ENCODE assay signal across 36 cellular contexts in the genomic region with DNA sequence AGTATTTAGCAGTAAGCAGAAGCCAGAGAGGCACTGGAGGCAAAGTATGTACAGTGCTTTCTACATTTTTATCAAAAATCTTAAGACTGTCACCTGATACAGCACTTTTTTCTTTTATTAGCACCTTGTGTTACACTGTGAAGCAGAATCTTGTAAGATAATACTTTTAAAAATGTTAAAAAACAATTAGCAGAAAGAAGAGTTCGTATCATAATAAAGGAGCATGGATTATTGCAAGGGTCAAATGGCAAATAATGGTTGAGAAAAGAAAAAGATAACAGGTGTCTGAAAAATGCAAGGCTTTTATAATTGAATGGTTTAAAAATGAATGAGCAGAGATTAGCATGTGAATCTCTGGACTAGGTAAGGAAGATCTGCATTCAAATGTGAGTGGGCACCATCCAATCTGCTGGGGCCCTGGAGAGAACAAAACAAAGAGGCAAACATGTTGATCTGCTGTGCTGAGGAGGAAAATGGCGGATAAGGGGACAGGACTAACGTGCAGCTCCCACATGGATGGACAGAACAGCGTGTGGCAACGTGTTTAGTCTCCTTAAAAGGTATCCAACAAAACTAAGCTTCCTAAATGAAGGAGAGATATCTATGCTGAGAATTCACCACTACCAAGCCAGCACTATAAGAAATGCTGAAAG. TPM values are rescaled to one million over a fixed set of nuclear protein-coding genes. Genes with fewer than 3 reads are reported as not detected.
DNase-seq lines count a peak whose midpoint lies in the region; ATAC-seq and TF ChIP-seq lines count a peak whose summit lies in the region.
"Had no signal": no experiment of that assay in that cellular context is flagged by ENCODE, and none has a peak within 500 bp of the region (broad histone marks: within the 10 kb centered on the region; RNA-seq: fewer than 3 reads in every experiment).

No MANE protein-coding gene starts in this region.

- peak overlapping the region; percentile 96 for H2BK120ac ChIP-seq in mesendoderm (ENCODE audit: low read depth, low read length)

- no peak overlapping the region for H4K8ac ChIP-seq in mesendoderm (ENCODE audit: low read depth, low read length)

- peak overlapping the region; percentile 6 for H2AK5ac ChIP-seq in mesendoderm (ENCODE audit: low read length)

- H3K4me1 ChIP-seq in GM23338 (ENCODE audit: insufficient read depth) (peaks cover 15% of the 10 kb centered on the region), mesendoderm (ENCODE audit: control insufficient read depth, low read depth, low read length) (peaks cover 2% of the 10 kb centered on the region)
- H3K4me1 ChIP-seq: ascending aorta, gastroesophageal sphincter, psoas muscle, sigmoid colon, thyroid gland had no signal

- no peak overlapping the region for H2AFZ ChIP-seq in GM23338
- H2AFZ ChIP-seq: GM23248, hepatocyte had no signal

- H3K79me1 ChIP-seq in mesendoderm (ENCODE audit: low read length), result no peaks in the 10 kb centered on the region

- peak overlapping the region; percentile 27 for H3K4me3 Mint-ChIP-seq in GM23338
- H3K4me3 Mint-ChIP-seq in endothelial cell (ENCODE audit: unreplicated experiment), result peak overlapping the region; percentile 68
- H3K4me3 Mint-ChIP-seq: activated naive CD8-positive, alpha-beta T cell treated with anti-CD3 and anti-CD28 coated beads, Interleukin-2, amount 10 ng/mL, durations not matched to agents 7 days and 5 days; naive B cell had no signal

- H3K9ac ChIP-seq in mesendoderm (ENCODE audit: low read length), result no peak overlapping the region
- H3K9ac ChIP-seq: BLaER1 treated with 17β-estradiol and CSF1 and Interleukin-3, amounts not matched to agents 10 nM and 100 nM; GM23248 had no signal

- H3K9me2 ChIP-seq in GM23338 (ENCODE audit: insufficient read depth), result no peaks in the 10 kb centered on the region

- no CpG with 5 or more reads among the region's 5 CpGs for WGBS in mesendoderm (ENCODE audit: extremely low coverage, insufficient coverage, low lambda C conversion rate)

- H3K79me2 ChIP-seq in GM23338 (replicated peaks; ENCODE audit: insufficient read depth) (peaks cover 65% of the 10 kb centered on the region), mesendoderm (ENCODE audit: control insufficient read depth, insufficient read depth, low read length) (peaks cover 15% of the 10 kb centered on the region)

- H3K27me3 ChIP-seq in GM23338 (ENCODE audit: insufficient read depth) (no peaks in the 10 kb centered on the region), mesendoderm (ENCODE audit: insufficient read depth, low read length, poor library complexity) (no peaks in the 10 kb centered on the region)
- H3K27me3 ChIP-seq: ascending aorta; BLaER1 treated with 17β-estradiol and CSF1 and Interleukin-3, amounts not matched to agents 10 nM and 100 nM; gastroesophageal sphincter; hepatocyte; sigmoid colon; thyroid gland had no signal

- peak overlapping the region; percentile 93 for H3K4ac ChIP-seq in mesendoderm (ENCODE audit: low read depth, low read length)

- H3K4me1 Mint-ChIP-seq in GM23338 (peaks cover 38% of the 10 kb centered on the region), endothelial cell (ENCODE audit: unreplicated experiment) (no peaks in the 10 kb centered on the region)

- POLR2A ChIA-PET in HEK293T (lab: Yijun Ruan, JAX), result no interaction called here

- H3K56ac ChIP-seq in mesendoderm (ENCODE audit: low read length), result peak overlapping the region; percentile 66

- peak overlapping the region; percentile 98 for H3K27ac Mint-ChIP-seq in GM23338
- H3K27ac Mint-ChIP-seq in endothelial cell (ENCODE audit: unreplicated experiment), result no peak overlapping the region
- H3K27ac Mint-ChIP-seq: activated naive CD8-positive, alpha-beta T cell treated with anti-CD3 and anti-CD28 coated beads, Interleukin-2, amount 10 ng/mL, durations not matched to agents 7 days and 5 days had no signal

- H3F3A ChIP-seq in GM23338 (replicated peaks; ENCODE audit: low read depth), result peaks cover 15% of the 10 kb centered on the region

- peak overlapping the region; percentile 70 for H3K23ac ChIP-seq in mesendoderm (ENCODE audit: low read length)

- ATAC-seq in GM23338 (peak; percentile 96), HG02571 (IDR thresholded peaks at IDR 0.05; ENCODE audit: unreplicated experiment) (no peak), HG03280 (IDR thresholded peaks at IDR 0.05; ENCODE audit: unreplicated experiment) (no peak)
- ATAC-seq: gastroesophageal sphincter, psoas muscle had no signal

- H3K27me3 Mint-ChIP-seq in GM23338 (ENCODE audit: insufficient read depth, low read depth, poor library complexity), result peaks cover 34% of the 10 kb centered on the region
- no peaks in the 10 kb centered on the region for H3K27me3 Mint-ChIP-seq in endothelial cell (ENCODE audit: unreplicated experiment)
- H3K27me3 Mint-ChIP-seq: activated naive CD8-positive, alpha-beta T cell treated with anti-CD3 and anti-CD28 coated beads, Interleukin-2, amount 10 ng/mL, durations not matched to agents 7 days and 5 days; naive B cell had no signal

- H3K36me3 Mint-ChIP-seq in GM23338 (ENCODE audit: low read depth) (peaks cover 100% of the 10 kb centered on the region), endothelial cell (ENCODE audit: low read depth, unreplicated experiment) (peaks cover 78% of the 10 kb centered on the region)

- H3K36me3 ChIP-seq in GM23338 (ENCODE audit: insufficient read depth) (peaks cover 75% of the 10 kb centered on the region), mesendoderm (ENCODE audit: control insufficient read depth, insufficient read depth, low read length) (peaks cover 9% of the 10 kb centered on the region)

- peak overlapping the region; percentile 17 for H2BK5ac ChIP-seq in mesendoderm (ENCODE audit: low read length)

- H3K9me3 Mint-ChIP-seq in GM23338 (peaks cover 83% of the 10 kb centered on the region), endothelial cell (ENCODE audit: unreplicated experiment) (no peaks in the 10 kb centered on the region)

- no peak for TF ChIP-seq CTCF in GM23338 (conservative IDR thresholded peaks at IDR 0.05; ENCODE audit: low read depth in 2 of 2)
- no peak for TF ChIP-seq CTCF in endothelial cell (IDR thresholded peaks at IDR 0.05; ENCODE audit: unreplicated experiment)

- no peak overlapping the region for H2BK15ac ChIP-seq in mesendoderm (replicated peaks; ENCODE audit: low read depth)

- DNase-seq in GM23338 (ENCODE audit: low spot score) (peak; percentile 86), HEK293T (ENCODE audit: extremely low spot score) (no peak), endothelial cell (ENCODE audit: low spot score) (no peak), mesendoderm (peak; percentile 63), NOMO-1 treated with DMSO at 0.1 percent for 48 hours (lab: John Stamatoyannopoulos, UW; ENCODE audit: unreplicated experiment) (no peak)
- DNase-seq: activated CD4-positive, alpha-beta T cell treated with anti-CD3 and anti-CD28 coated beads for 48 hours; activated CD8-positive, alpha-beta memory T cell treated with anti-CD3 and anti-CD28 coated beads for 24 hours; activated naive CD8-positive, alpha-beta T cell treated with anti-CD3 and anti-CD28 coated beads, Interleukin-2, amount 10 ng/mL, durations not matched to agents 7 days and 5 days; activated T-cell treated with anti-CD3 and anti-CD28 coated beads for 4 hours; DMS79 treated with DMSO at 0.1 percent for 48 hours; GM23248; IMR-90; kidney; midbrain; naive B cell; NCI-H1048; NCI-H1694; NCI-H446 treated with DMSO at 0.1 percent for 48 hours; NCI-H774; occipital lobe; psoas muscle; sigmoid colon; stimulated activated CD4-positive, alpha-beta T cell treated with anti-CD3 and anti-CD28 coated beads, Interleukin-12 subunit alpha, Interleukin-12 subunit beta, amount 100 ng/mL, for 4 hours; stimulated activated CD4-positive, alpha-beta T cell treated with anti-CD3 and anti-CD28 coated beads, Interleukin-2, amount 100 ng/mL, for 48 hours; SW 1271; T1000; thyroid gland; WERI-Rb-1 had no signal

- CTCF ChIA-PET in HEK293T (lab: Yijun Ruan, JAX), result no interaction called here

- H3K27ac ChIP-seq in GM23338 (ENCODE audit: low read depth), result peak overlapping the region; percentile 97
- H3K27ac ChIP-seq in mesendoderm (ENCODE audit: low read depth, low read length), result peak overlapping the region; percentile 73
- H3K27ac ChIP-seq: ascending aorta; BLaER1 treated with 17β-estradiol and CSF1 and Interleukin-3, amounts not matched to agents 10 nM and 100 nM; gastroesophageal sphincter; GM23248; hepatocyte; HL-60; psoas muscle; sigmoid colon; thyroid gland; WERI-Rb-1 had no signal

- H3K4me2 ChIP-seq in GM23338 (peak overlapping the region; percentile 45), mesendoderm (ENCODE audit: low read length) (no peak overlapping the region)
- H3K4me2 ChIP-seq: BLaER1 treated with 17β-estradiol and CSF1 and Interleukin-3, amounts not matched to agents 10 nM and 100 nM; hepatocyte had no signal

- no peaks in the 10 kb centered on the region for H4K20me1 ChIP-seq in GM23338 (replicated peaks; ENCODE audit: insufficient read depth)

- H3K4me3 ChIP-seq in GM23338 (peak overlapping the region; percentile 9), mesendoderm (ENCODE audit: low read length) (no peak overlapping the region)
- H3K4me3 ChIP-seq: ascending aorta, gastroesophageal sphincter, GM23248, hepatocyte, psoas muscle, sigmoid colon, thyroid gland had no signal

- H3K18ac ChIP-seq in mesendoderm (ENCODE audit: low read length), result peak overlapping the region; percentile 78

- H4K5ac ChIP-seq in mesendoderm (ENCODE audit: low read length), result no peak overlapping the region

RNA-seq across cellular contexts. Expression of a gene that starts 9.5 kb away (rescaled TPM):
- 78.4 and 83.6 TPM in 2 replicates for total RNA-seq in GM23338 (2014; rRNA removed; shearing (Covaris generic))
- 176 and 191 TPM in 2 replicates for polyA plus RNA-seq in GM23338 (2016; fragmentation: Nextera tagmentation; extraction: Ambion mirVana)
- total RNA-seq in endothelial cell (ENCODE audit: unreplicated experiment), result 18.5 TPM
- polyA plus RNA-seq in mesendoderm (2013, experiment 1 of 2), result 23.4 TPM
- polyA plus RNA-seq in mesendoderm (2013, experiment 2 of 2), result 21.8 TPM

RNA-seq across cellular contexts. Expression of a gene that starts 17.3 kb away (rescaled TPM):
- total RNA-seq in GM23338 (2014; rRNA removed; shearing (Covaris generic)), result not detected in 2 replicates
- polyA plus RNA-seq in GM23338 (2016; fragmentation: Nextera tagmentation; extraction: Ambion mirVana), result not detected in 2 replicates
- total RNA-seq in endothelial cell (ENCODE audit: unreplicated experiment), result not detected
- not detected for polyA plus RNA-seq in mesendoderm (2013, experiment 1 of 2)
- polyA plus RNA-seq in mesendoderm (2013, experiment 2 of 2), result 0.04 TPM
- total RNA-seq: activated naive CD8-positive, alpha-beta T cell treated with anti-CD3 and anti-CD28 coated beads, Interleukin-2, amount 10 ng/mL, durations not matched to agents 7 days and 5 days; ascending aorta; gastroesophageal sphincter; GM23248; hepatocyte; IMR-90; kidney; liver; occipital lobe; psoas muscle; sigmoid colon; thyroid gland had no signal
- polyA plus RNA-seq: GM23248, hepatocyte, IMR-90, liver, psoas muscle, sigmoid colon had no signal

RNA-seq across cellular contexts. Expression of a gene that starts 25.6 kb away (rescaled TPM):
- 133 and 135 TPM in 2 replicates for total RNA-seq in GM23338 (2014; rRNA removed; shearing (Covaris generic))
- 173 and 185 TPM in 2 replicates for polyA plus RNA-seq in GM23338 (2016; fragmentation: Nextera tagmentation; extraction: Ambion mirVana)
- total RNA-seq in endothelial cell (ENCODE audit: unreplicated experiment), result 41.2 TPM
- 101 TPM for polyA plus RNA-seq in mesendoderm (2013, experiment 1 of 2)
- 105 TPM for polyA plus RNA-seq in mesendoderm (2013, experiment 2 of 2)

RNA-seq across cellular contexts. Expression of a gene that starts 25.6 kb away (rescaled TPM):
- total RNA-seq in GM23338 (2014; rRNA removed; shearing (Covaris generic)), result 47.4 and 52.8 TPM in 2 replicates
- 44.3 and 58.2 TPM in 2 replicates for polyA plus RNA-seq in GM23338 (2016; fragmentation: Nextera tagmentation; extraction: Ambion mirVana)
- 16.6 TPM for total RNA-seq in endothelial cell (ENCODE audit: unreplicated experiment)
- 14.8 TPM for polyA plus RNA-seq in mesendoderm (2013, experiment 1 of 2)
- polyA plus RNA-seq in mesendoderm (2013, experiment 2 of 2), result 14.3 TPM

RNA-seq across cellular contexts. Expression of a gene that starts 49.0 kb away (rescaled TPM):
- 35.5 and 37.6 TPM in 2 replicates for total RNA-seq in GM23338 (2014; rRNA removed; shearing (Covaris generic))
- polyA plus RNA-seq in GM23338 (2016; fragmentation: Nextera tagmentation; extraction: Ambion mirVana), result 23.9 and 33.8 TPM in 2 replicates
- 32.9 TPM for total RNA-seq in endothelial cell (ENCODE audit: unreplicated experiment)
- polyA plus RNA-seq in mesendoderm (2013, experiment 1 of 2), result 28.3 TPM
- 27.0 TPM for polyA plus RNA-seq in mesendoderm (2013, experiment 2 of 2)

Comparison
In these comparisons a context has a peak if more than half of its experiments do, and no peak if none do; other contexts are left out.
1. DNase-seq: peak in GM23338 (single experiment) and mesendoderm (single experiment); none in HEK293T (single experiment), endothelial cell (single experiment) and NOMO-1 treated with DMSO at 0.1 percent for 48 hours (single experiment).